ENCODE assay signal across 25 cellular contexts in the genomic region with DNA sequence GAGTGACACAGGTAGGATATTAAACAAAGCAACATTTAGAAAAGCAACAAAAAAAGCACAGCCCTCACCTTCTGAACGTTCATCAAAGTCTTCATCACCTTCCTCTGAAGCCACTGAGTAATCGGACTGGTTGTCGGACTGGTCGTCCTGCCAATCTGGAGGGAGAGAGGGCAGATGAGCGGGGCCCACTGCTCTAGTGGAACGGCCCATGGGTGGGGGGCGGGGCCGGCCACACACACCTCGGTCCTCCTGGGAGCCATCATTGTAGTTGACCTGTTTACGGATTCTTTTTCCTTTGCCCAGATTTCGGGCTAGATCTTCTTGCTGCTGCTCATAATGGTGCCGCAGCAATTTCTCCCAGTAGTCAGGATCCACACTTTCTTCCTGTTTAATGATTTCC. TPM values are rescaled to one million over a fixed set of nuclear protein-coding genes. Genes with fewer than 3 reads are reported as not detected.
"Had no signal": no experiment of that assay in that cellular context is flagged by ENCODE, and none has a peak within 500 bp of the region (broad histone marks: within the 10 kb centered on the region; RNA-seq: fewer than 3 reads in every experiment).

No MANE protein-coding gene starts in this region.

- H3K4me1 ChIP-seq: left lung, spleen, thyroid gland had no signal

- H3K4me3 ChIP-seq: left lung, lung, spleen, thyroid gland had no signal

- H3K27me3 ChIP-seq: left lung, spleen, thyroid gland had no signal

- H3K4me1 Mint-ChIP-seq: activated CD4-positive, alpha-beta memory T cell treated with anti-CD3 and anti-CD28 coated beads, Interleukin-2, amount 10 ng/mL, durations not matched to agents 7 days and 5 days; activated CD4-positive, alpha-beta T cell treated with anti-CD3 and anti-CD28 coated beads, Interleukin-2, amount 10 ng/mL, durations not matched to agents 24 days and 14 days; brain; neural crest cell had no signal

- H3K9me3 ChIP-seq: left lung, spleen, thyroid gland had no signal

- H3K4me3 Mint-ChIP-seq: activated CD4-positive, alpha-beta memory T cell treated with anti-CD3 and anti-CD28 coated beads, Interleukin-2, amount 10 ng/mL, durations not matched to agents 7 days and 5 days; activated CD4-positive, alpha-beta T cell treated with anti-CD3 and anti-CD28 coated beads, Interleukin-2, amount 10 ng/mL, durations not matched to agents 24 days and 14 days; activated naive CD4-positive, alpha-beta T cell treated with anti-CD3 and anti-CD28 coated beads for 36 hours; brain; naive B cell; neural crest cell; stimulated activated naive CD8-positive, alpha-beta T cell treated with anti-CD3 and anti-CD28 coated beads, Interleukin-15, Interleukin-2, amounts not matched to agents 100 ng/mL and 50 ng/mL, for 24 hours; T-helper 2 cell treated with Interferon-gamma antibody and Interleukin-4, amounts not matched to agents 5 μg/mL and 100 μg/mL, for 36 hours had no signal

- ATAC-seq: activated CD4-positive, CD25-positive, alpha-beta regulatory T cell treated with anti-CD3 and anti-CD28 coated beads, Interleukin-2, amount 50 U/mL, for 24 hours; esophagus mucosa; left lung had no signal

- H3K27me3 Mint-ChIP-seq: activated CD4-positive, alpha-beta memory T cell treated with anti-CD3 and anti-CD28 coated beads, Interleukin-2, amount 10 ng/mL, durations not matched to agents 7 days and 5 days; activated CD4-positive, alpha-beta T cell treated with anti-CD3 and anti-CD28 coated beads, Interleukin-2, amount 10 ng/mL, durations not matched to agents 24 days and 14 days; brain; naive B cell; stimulated activated naive CD8-positive, alpha-beta T cell treated with anti-CD3 and anti-CD28 coated beads, Interleukin-15, Interleukin-2, amounts not matched to agents 100 ng/mL and 50 ng/mL, for 24 hours had no signal

- DNase-seq: activated CD4-positive, alpha-beta memory T cell treated with anti-CD3 and anti-CD28 coated beads, Interleukin-2, amount 10 ng/mL, durations not matched to agents 7 days and 5 days; activated CD4-positive, alpha-beta T cell treated with anti-CD3 and anti-CD28 coated beads, Interleukin-2, amount 10 ng/mL, durations not matched to agents 24 days and 14 days; activated effector memory CD4-positive, alpha-beta T cell treated with Interleukin-2 at 50 U/mL for 16 hours; activated naive CD4-positive, alpha-beta T cell treated with anti-CD3 and anti-CD28 coated beads for 36 hours; activated T-cell treated with anti-CD3 and anti-CD28 coated beads, Interleukin-2, amount 50 U/mL, for 1 hour; effector CD8-positive, alpha-beta T cell; hippocampal formation; kidney glomerular epithelial cell; left lung; naive B cell; occipital lobe; retina; spleen; stimulated activated CD4-positive, alpha-beta T cell treated with anti-CD3 and anti-CD28 coated beads, Interleukin-4, amount 100 ng/mL, for 1 hour; substantia nigra; thyroid gland had no signal

- H3K27ac ChIP-seq: left lung, spleen, thyroid gland, VCaP had no signal

- H3K9me3 Mint-ChIP-seq: activated CD4-positive, alpha-beta memory T cell treated with anti-CD3 and anti-CD28 coated beads, Interleukin-2, amount 10 ng/mL, durations not matched to agents 7 days and 5 days; activated CD4-positive, alpha-beta T cell treated with anti-CD3 and anti-CD28 coated beads, Interleukin-2, amount 10 ng/mL, durations not matched to agents 24 days and 14 days; activated naive CD4-positive, alpha-beta T cell treated with anti-CD3 and anti-CD28 coated beads for 36 hours; brain; naive B cell; neural crest cell; stimulated activated naive CD8-positive, alpha-beta T cell treated with anti-CD3 and anti-CD28 coated beads, Interleukin-15, Interleukin-2, amounts not matched to agents 100 ng/mL and 50 ng/mL, for 24 hours; T-helper 2 cell treated with Interferon-gamma antibody and Interleukin-4, amounts not matched to agents 5 μg/mL and 100 μg/mL, for 36 hours had no signal

- H3K27ac Mint-ChIP-seq: activated CD4-positive, alpha-beta memory T cell treated with anti-CD3 and anti-CD28 coated beads, Interleukin-2, amount 10 ng/mL, durations not matched to agents 7 days and 5 days; activated naive CD4-positive, alpha-beta T cell treated with anti-CD3 and anti-CD28 coated beads for 36 hours; stimulated activated naive CD8-positive, alpha-beta T cell treated with anti-CD3 and anti-CD28 coated beads, Interleukin-15, Interleukin-2, amounts not matched to agents 100 ng/mL and 50 ng/mL, for 24 hours; T-helper 2 cell treated with Interferon-gamma antibody and Interleukin-4, amounts not matched to agents 5 μg/mL and 100 μg/mL, for 36 hours had no signal

RNA-seq across cellular contexts. Expression of a gene that starts 52.8 kb away (rescaled TPM):
- total RNA-seq: dermis blood vessel endothelial cell, neural crest cell had no signal
